In genomic region chr1:229344139-229344538, GRCh38 we compare ENCODE assay signal across 12 cellular contexts. TPM values are rescaled to one million over a fixed set of nuclear protein-coding genes. Genes with fewer than 3 reads are reported as not detected.
A peak's percentile ranks its signal among the peaks of the same experiment; 100 is the strongest.
DNase-seq lines count a peak whose midpoint lies in the region; ATAC-seq, FAIRE-seq and TF ChIP-seq lines count a peak whose summit lies in the region.
"Had no signal": no experiment of that assay in that cellular context is flagged by ENCODE, and none has a peak within 500 bp of the region (broad histone marks: within the 10 kb centered on the region; RNA-seq: fewer than 3 reads in every experiment).

No MANE protein-coding gene starts in this region.

- TF ChIP-seq CTCF in A673 (conservative IDR thresholded peaks at IDR 0.05; ENCODE audit: low read depth, low read length) (no peak), keratinocyte (optimal IDR thresholded peaks at IDR 0.05 in 1 of 3, IDR thresholded peaks at IDR 0.05 in 1 of 3, conservative IDR thresholded peaks at IDR 0.05 in 1 of 3; ENCODE audit: extremely low read depth in 1 of 3, insufficient read depth in 2 of 3, low read length in 3 of 3) (no peak)

- H3K4me3 ChIP-seq in A673 (ENCODE audit: low read depth, low read length, poor library complexity, severe bottlenecking), result peak overlapping the region; percentile 70
- H3K4me3 ChIP-seq in CD8-positive, alpha-beta memory T cell (ENCODE audit: low read length), result no peak overlapping the region
- no peak overlapping the region for H3K4me3 ChIP-seq in keratinocyte (ENCODE audit: control insufficient read depth in 2 of 3, extremely low read depth in 1 of 3, insufficient read depth in 2 of 3, low read depth in 1 of 3, low read length in 3 of 3)

- no peak for FAIRE-seq in keratinocyte (lab: Jason Lieb, UNC)

- H3K36me3 ChIP-seq in A673 (ENCODE audit: insufficient read depth, low read length, poor library complexity, severe bottlenecking) (no peaks in the 10 kb centered on the region), keratinocyte (ENCODE audit: control insufficient read depth in 2 of 2, extremely low read depth in 1 of 2, insufficient read depth in 2 of 2, low read length in 2 of 2) (no peaks in the 10 kb centered on the region)
- H3K36me3 ChIP-seq in CD8-positive, alpha-beta memory T cell (ENCODE audit: insufficient read depth, low read length), result no peaks in the 10 kb centered on the region

- H3K27me3 ChIP-seq in A673 (replicated peaks; ENCODE audit: insufficient read depth, low read depth, low read length, poor library complexity), result no peaks in the 10 kb centered on the region
- no peaks in the 10 kb centered on the region for H3K27me3 ChIP-seq in CD8-positive, alpha-beta memory T cell (ENCODE audit: insufficient read depth, low read length, poor library complexity, severe bottlenecking)
- H3K27me3 ChIP-seq in keratinocyte (ENCODE audit: control insufficient read depth, extremely low read depth, insufficient read depth, low read length), result peaks cover 3% of the 10 kb centered on the region

- ATAC-seq in HG03280 (IDR thresholded peaks at IDR 0.05; ENCODE audit: unreplicated experiment) (no peak), GM19395 (IDR thresholded peaks at IDR 0.05; ENCODE audit: unreplicated experiment) (no peak), GM18858 (IDR thresholded peaks at IDR 0.05; ENCODE audit: unreplicated experiment) (no peak)

- BruUV-seq in A673 (replicated peaks; lab: Mats Ljungman, UMichigan), result no TSS peak

- H3K36me3 Mint-ChIP-seq in CD8-positive, alpha-beta memory T cell, result peaks cover 0 to 10% (median 0%) of the 10 kb centered on the region in 3 donors
- H3K36me3 Mint-ChIP-seq in activated CD4-positive, alpha-beta T cell treated with anti-CD3 and anti-CD28 coated beads, Interleukin-2, amount 10 ng/mL, durations not matched to agents 24 days and 14 days (ENCODE audit: low read depth), result peaks cover 12% of the 10 kb centered on the region

- peak overlapping the region in 3 of 8 donors; percentile 21 to 76 (median 53) for H3K27ac Mint-ChIP-seq in CD8-positive, alpha-beta memory T cell
- no peak overlapping the region for H3K27ac Mint-ChIP-seq in activated CD4-positive, alpha-beta T cell treated with anti-CD3 and anti-CD28 coated beads, Interleukin-2, amount 10 ng/mL, durations not matched to agents 24 days and 14 days

- H3K4me1 Mint-ChIP-seq in CD8-positive, alpha-beta memory T cell, result peaks cover 28 to 39% (median 29%) of the 10 kb centered on the region in 3 donors
- H3K4me1 Mint-ChIP-seq in activated CD4-positive, alpha-beta T cell treated with anti-CD3 and anti-CD28 coated beads, Interleukin-2, amount 10 ng/mL, durations not matched to agents 24 days and 14 days, result peaks cover 29% of the 10 kb centered on the region

- no peaks in the 10 kb centered on the region for H3K9me3 Mint-ChIP-seq in CD8-positive, alpha-beta memory T cell
- peaks cover 9% of the 10 kb centered on the region for H3K9me3 Mint-ChIP-seq in activated CD4-positive, alpha-beta T cell treated with anti-CD3 and anti-CD28 coated beads, Interleukin-2, amount 10 ng/mL, durations not matched to agents 24 days and 14 days

- DNase-seq in A673 (ENCODE audit: low spot score), result no peak
- no peak for DNase-seq in CD8-positive, alpha-beta memory T cell
- no peak for DNase-seq in activated CD4-positive, alpha-beta T cell treated with anti-CD3 and anti-CD28 coated beads, Interleukin-2, amount 10 ng/mL, durations not matched to agents 24 days and 14 days
- no peak for DNase-seq in keratinocyte (ENCODE audit: low read depth, low spot score)
- no peak for DNase-seq in NK-92 (lab: John Stamatoyannopoulos, UW; ENCODE audit: unreplicated experiment)
- DNase-seq: DMS153, mesendoderm, retina, SK-N-SH had no signal

- intact Hi-C loops in A673 (cut with micrococcal nuclease; ENCODE audit: unreplicated experiment), result loop anchor here (5.0 kb wide), 1 partner anchor 72 kb away; the partner anchor contains the start of gene RAB4A
- intact Hi-C loops in activated CD4-positive, alpha-beta T cell treated with anti-CD3 and anti-CD28 coated beads, Interleukin-2, amount 10 ng/mL, durations not matched to agents 24 days and 14 days (cut with micrococcal nuclease), result loop anchor here (5.0 to 10.0 kb wide), 3 partner anchors 57 to 859 kb away; partner anchors contain the start of gene RNF187

- no peak overlapping the region for H3K9ac ChIP-seq in keratinocyte (ENCODE audit: control insufficient read depth, extremely low read depth, insufficient read depth, low read length)
- H3K9ac ChIP-seq: SK-N-SH had no signal

- CTCF ChIA-PET in A673 (lab: Charles Lee), result interaction anchor here (1.0 kb wide), 1 partner anchor 138 kb away, joined by 3 read pairs; no protein-coding TSS in a partner anchor
- CTCF ChIA-PET in CD8-positive, alpha-beta memory T cell (lab: Charles Lee), result interaction anchor here (1.6 kb wide), 1 partner anchor 137 kb away, joined by 3 read pairs; no protein-coding TSS in a partner anchor

- peak overlapping the region; percentile 83 to 95 (median 88) for H3K4me3 Mint-ChIP-seq in CD8-positive, alpha-beta memory T cell
- H3K4me3 Mint-ChIP-seq in activated CD4-positive, alpha-beta T cell treated with anti-CD3 and anti-CD28 coated beads, Interleukin-2, amount 10 ng/mL, durations not matched to agents 24 days and 14 days, result peak overlapping the region; percentile 91

- H3K79me2 ChIP-seq in keratinocyte (ENCODE audit: control insufficient read depth, insufficient read depth, low read length), result peaks cover 14% of the 10 kb centered on the region

- H3K27ac ChIP-seq in A673 (ENCODE audit: low read depth, low read length, poor library complexity, severe bottlenecking), result no peak overlapping the region
- no peak overlapping the region for H3K27ac ChIP-seq in CD8-positive, alpha-beta memory T cell (ENCODE audit: low read depth, low read length)
- H3K27ac ChIP-seq in keratinocyte (ENCODE audit: control insufficient read depth, insufficient read depth, low read length), result no peak overlapping the region

- H3K9me3 ChIP-seq in A673 (ENCODE audit: low read depth, low read length, poor library complexity, severe bottlenecking), result no peaks in the 10 kb centered on the region
- H3K9me3 ChIP-seq in CD8-positive, alpha-beta memory T cell (ENCODE audit: low read length), result no peaks in the 10 kb centered on the region
- H3K9me3 ChIP-seq in keratinocyte (ENCODE audit: control insufficient read depth, low read depth, low read length), result no peaks in the 10 kb centered on the region
- H3K9me3 ChIP-seq: SK-N-SH had no signal

- H2AFZ ChIP-seq in keratinocyte (ENCODE audit: control insufficient read depth, low read length), result no peak overlapping the region

- H3K4me2 ChIP-seq in keratinocyte (ENCODE audit: control insufficient read depth, extremely low read depth, insufficient read depth, low read depth, low read length), result peak overlapping the region; percentile 23
- H3K4me2 ChIP-seq: SK-N-SH had no signal

- peaks cover 2% of the 10 kb centered on the region for H3K9me1 ChIP-seq in keratinocyte (ENCODE audit: control insufficient read depth, extremely low read depth, insufficient read depth, low read length)

- dilution Hi-C loops in keratinocyte (cut with MboI; ENCODE audit: extremely low pct_ligation_motif_present, low sequenced_read_pairs), result loop anchor here (10.0 kb wide), 1 partner anchor 101 kb away; no protein-coding TSS in a partner anchor

- H3K4me1 ChIP-seq in A673 (ENCODE audit: insufficient read depth, low read length, poor library complexity, severe bottlenecking), result no peaks in the 10 kb centered on the region
- H3K4me1 ChIP-seq in CD8-positive, alpha-beta memory T cell (ENCODE audit: insufficient read depth, low read length), result peaks cover 14% of the 10 kb centered on the region
- peaks cover 3% of the 10 kb centered on the region for H3K4me1 ChIP-seq in keratinocyte (ENCODE audit: control insufficient read depth, extremely low read depth, insufficient read depth, low read length)

- POLR2A ChIA-PET in A673 (lab: Charles Lee; ENCODE audit: low non-redundant PET), result no interaction called here
- POLR2A ChIA-PET in CD8-positive, alpha-beta memory T cell (lab: Charles Lee), result interaction anchor here (1.9 kb wide), 1 partner anchor 215 kb away, joined by 11 read pairs; the partner anchor contains the start of gene ABCB10

- peaks cover 10 to 28% of the 10 kb centered on the region in 2 donors for H3K27me3 Mint-ChIP-seq in CD8-positive, alpha-beta memory T cell
- H3K27me3 Mint-ChIP-seq in activated CD4-positive, alpha-beta T cell treated with anti-CD3 and anti-CD28 coated beads, Interleukin-2, amount 10 ng/mL, durations not matched to agents 24 days and 14 days, result peaks cover 31% of the 10 kb centered on the region

- no peaks in the 10 kb centered on the region for H4K20me1 ChIP-seq in keratinocyte (ENCODE audit: control insufficient read depth, extremely low read depth, insufficient read depth, low read length)

RNA-seq across cellular contexts. Expression of gene CCSAP, which starts 1.3 kb away (rescaled TPM):
- total RNA-seq in A673 (2021), result 11.7 and 12.8 TPM in 2 replicates
- total RNA-seq in CD8-positive, alpha-beta memory T cell, result 1 to 10 TPM; 4.4 to 4.9 TPM
- 2.1 TPM for polyA plus RNA-seq in CD8-positive, alpha-beta memory T cell
- total RNA-seq in activated CD4-positive, alpha-beta T cell treated with anti-CD3 and anti-CD28 coated beads, Interleukin-2, amount 10 ng/mL, durations not matched to agents 24 days and 14 days, result 12.3 and 12.6 TPM in 2 replicates
- 3.2 to 6.5 TPM (median 4.3 TPM) in 3 replicates for polyA plus RNA-seq in keratinocyte
- 19.2 TPM for polyA plus RNA-seq in keratinocyte (2011; ENCODE audit: low read depth)
- polyA plus RNA-seq in keratinocyte (2011; cell fraction: cytosol; rRNA removed), result 3.1 and 5.3 TPM in 2 replicates
- 4.2 and 5.6 TPM in 2 replicates for polyA plus RNA-seq in keratinocyte (2011; cell fraction: nucleus; rRNA removed)
- 4.7 and 8.1 TPM in 2 replicates for polyA plus RNA-seq in keratinocyte (2012; ENCODE audit: low replicate concordance)
- polyA minus RNA-seq in keratinocyte, result 1.7 to 5.6 TPM (median 2.2 TPM) in 3 replicates
- polyA minus RNA-seq in keratinocyte (2011; cell fraction: cytosol; rRNA and poly(A)+ RNA removed), result 4.0 TPM
- polyA minus RNA-seq in keratinocyte (2011; cell fraction: nucleus; rRNA and poly(A)+ RNA removed), result 3.1 and 4.7 TPM in 2 replicates
